Comparison of ENCODE assay signal across 1 cellular context in genomic region chr4:6732441-6733357, GRCh38.
TF ChIP-seq lines count a peak whose summit lies in the region.

No MANE protein-coding gene starts in this region.

TF ChIP-seq in K562, 482 proteins besides CTCF, POLR2A, EP300 and RAD21 (continued from another document and continues in another):
- TF ChIP-seq ZNF695 (CRISPR knock-in tag; IDR thresholded peaks at IDR 0.05), result no peak
- TF ChIP-seq SOX6 (IDR thresholded peaks at IDR 0.05), result peak; percentile 35; the same call in 1 of the 2 replicates
- TF ChIP-seq STAT5A (IDR thresholded peaks at IDR 0.05; ENCODE audit: borderline replicate concordance, low read length), result no peak
- no peak for TF ChIP-seq PTRF (tag; IDR thresholded peaks at IDR 0.05)
- no peak for TF ChIP-seq ZNF140 (CRISPR knock-in tag; IDR thresholded peaks at IDR 0.05)
- no peak; the same call in 1 of the 2 replicates for TF ChIP-seq ZNF740 (CRISPR knock-in tag; IDR thresholded peaks at IDR 0.05)
- peak in 1 of 2 experiments; percentile 65; a peak in 2 of 4 replicates for TF ChIP-seq ZNF740 (tag; IDR thresholded peaks at IDR 0.05)
- no peak for TF ChIP-seq U2AF1 (optimal IDR thresholded peaks at IDR 0.05; ENCODE audit: low read depth, low read length)
- TF ChIP-seq THRB (CRISPR knock-in tag; conservative IDR thresholded peaks at IDR 0.05), result no peak
- TF ChIP-seq MEIS2 (IDR thresholded peaks at IDR 0.05; ENCODE audit: partially characterized antibody), result no peak
- TF ChIP-seq ZSCAN32 (CRISPR knock-in tag; IDR thresholded peaks at IDR 0.05), result no peak
- no peak for TF ChIP-seq SMAD2 (IDR thresholded peaks at IDR 0.05; ENCODE audit: low read depth, low read length)
- TF ChIP-seq SRSF3 (IDR thresholded peaks at IDR 0.05; ENCODE audit: insufficient read depth, low read length), result no peak
- TF ChIP-seq POLR2G (IDR thresholded peaks at IDR 0.05; ENCODE audit: low read depth, low read length), result peak; percentile 92
- no peak; the same call in 1 of the 2 replicates for TF ChIP-seq DIDO1 (tag; IDR thresholded peaks at IDR 0.05; ENCODE audit: low read depth)
- TF ChIP-seq SNIP1 (IDR thresholded peaks at IDR 0.05; ENCODE audit: low read depth), result no peak
- peak; percentile 70; the same call in 1 of the 2 replicates for TF ChIP-seq BRD4 (IDR thresholded peaks at IDR 0.05)
- TF ChIP-seq ZNF395 (CRISPR knock-in tag; IDR thresholded peaks at IDR 0.05), result peak; percentile 86
- TF ChIP-seq BRD9 (IDR thresholded peaks at IDR 0.05; ENCODE audit: low read depth, partially characterized antibody), result peak; percentile 79
- TF ChIP-seq E2F5 (CRISPR knock-in tag; IDR thresholded peaks at IDR 0.05), result no peak
- TF ChIP-seq CBFA2T3 (IDR thresholded peaks at IDR 0.05), result peak; percentile 84
- no peak for TF ChIP-seq CBFB (CRISPR knock-in tag; IDR thresholded peaks at IDR 0.05)
- no peak for TF ChIP-seq MBD1 (CRISPR knock-in tag; IDR thresholded peaks at IDR 0.05)
- no peak for TF ChIP-seq TFE3 (CRISPR knock-in tag; IDR thresholded peaks at IDR 0.05)
- no peak for TF ChIP-seq GATA2 (CRISPR knock-in tag; IDR thresholded peaks at IDR 0.05)
- peak; percentile 70 for TF ChIP-seq MAX (CRISPR knock-in tag; IDR thresholded peaks at IDR 0.05)
- TF ChIP-seq JUN (IDR thresholded peaks at IDR 0.05; ENCODE audit: borderline replicate concordance, low read depth, low read length), result 0 out of 2 replicates have a peak, but pooled peaks have one; percentile 70
- peak; percentile 74; the same call in 1 of the 2 replicates for TF ChIP-seq JUN (CRISPR knock-in tag; IDR thresholded peaks at IDR 0.05; ENCODE audit: borderline replicate concordance)
- no peak for TF ChIP-seq CHD7 (IDR thresholded peaks at IDR 0.05; ENCODE audit: low read depth, low read length)
- no peak for TF ChIP-seq CC2D1A (IDR thresholded peaks at IDR 0.05)
- TF ChIP-seq NFYB (IDR thresholded peaks at IDR 0.05; ENCODE audit: extremely low read depth, insufficient read length), result no peak
- TF ChIP-seq BHLHE40 (IDR thresholded peaks at IDR 0.05; ENCODE audit: low read length), result no peak
- no peak for TF ChIP-seq SIX5 (IDR thresholded peaks at IDR 0.05; ENCODE audit: borderline replicate concordance in 1 of 2, insufficient read depth in 1 of 2, low read depth in 1 of 2, low read length in 2 of 2)
- TF ChIP-seq POLR2H (tag; IDR thresholded peaks at IDR 0.05; ENCODE audit: low read depth), result no peak; the same call in 1 of the 2 replicates
- no peak for TF ChIP-seq FOXM1 (IDR thresholded peaks at IDR 0.05; ENCODE audit: low read depth)
- no peak for TF ChIP-seq FOXM1 (CRISPR knock-in tag; IDR thresholded peaks at IDR 0.05; ENCODE audit: low read depth)
- TF ChIP-seq ZBTB12 (CRISPR knock-in tag; IDR thresholded peaks at IDR 0.05), result peak; percentile 22
- no peak for TF ChIP-seq RFX7 (CRISPR knock-in tag; IDR thresholded peaks at IDR 0.05)
- TF ChIP-seq ZKSCAN1 (IDR thresholded peaks at IDR 0.05; ENCODE audit: low read depth, low read length), result no peak
- TF ChIP-seq MTA1 (IDR thresholded peaks at IDR 0.05; ENCODE audit: borderline replicate concordance), result no peak
- no peak for TF ChIP-seq TFAM (CRISPR knock-in tag; conservative IDR thresholded peaks at IDR 0.05)
- TF ChIP-seq MXI1 (IDR thresholded peaks at IDR 0.05; ENCODE audit: low read depth, low read length), result no peak
- TF ChIP-seq RNF2 (IDR thresholded peaks at IDR 0.05), result peak; percentile 89
- TF ChIP-seq ILK (tag; IDR thresholded peaks at IDR 0.05; ENCODE audit: borderline replicate concordance, low read depth), result no peak
